Comparison of ENCODE assay signal across 30 cellular contexts in genomic region chr11:96086111-96086510, GRCh38.
"Had no signal": no experiment of that assay in that cellular context is flagged by ENCODE, and none has a peak within 500 bp of the region (broad histone marks: within the 10 kb centered on the region; RNA-seq: fewer than 3 reads in every experiment).

No MANE protein-coding gene starts in this region.

- H3K27ac ChIP-seq: Peyer's patch, SJSA1 had no signal

- DNase-seq: activated CD4-positive, alpha-beta memory T cell treated with anti-CD3 and anti-CD28 coated beads for 36 hours; activated CD4-positive, alpha-beta T cell treated with anti-CD3 and anti-CD28 coated beads, Interleukin-2, amount 10 ng/mL, durations not matched to agents 7 days and 5 days; activated effector memory CD4-positive, alpha-beta T cell treated with Interleukin-2 at 50 U/mL for 16 hours; activated naive CD8-positive, alpha-beta T cell treated with anti-CD3 and anti-CD28 coated beads, Interleukin-2, amount 50 U/mL, for 24 hours; anterior cingulate cortex; caudate nucleus; cerebellar nuclear complex; Kasumi-1; KG1; MG63; NCI-H1048; NCI-H1105 treated with DMSO at 0.1 percent for 48 hours; NCI-H1436; NCI-H1694; NCI-H2081 treated with DMSO at 0.1 percent for 48 hours; NCI-H2171; NCI-H510A; NCI-H526; NCI-H748 treated with DMSO at 0.1 percent for 48 hours; NK-92 treated with Interleukin-12 subunit alpha and Interleukin-12 subunit beta, amount 100 ng/mL, for 24 hours; PC-3; Peyer's patch; RPMI8226; SHP77 treated with DMSO at 0.1 percent for 48 hours; SK-N-SH had no signal

- ATAC-seq: PC-3 had no signal

- H3K36me3 ChIP-seq: MG63, Peyer's patch had no signal

- H3K27ac Mint-ChIP-seq: activated CD4-positive, alpha-beta memory T cell treated with anti-CD3 and anti-CD28 coated beads for 36 hours; activated CD4-positive, alpha-beta T cell treated with anti-CD3 and anti-CD28 coated beads, Interleukin-2, amount 10 ng/mL, durations not matched to agents 7 days and 5 days; activated naive CD8-positive, alpha-beta T cell; activated naive CD8-positive, alpha-beta T cell treated with anti-CD3 and anti-CD28 coated beads, Interleukin-2, amount 50 U/mL, for 24 hours; T-helper 1 cell treated with Interleukin-12 subunit alpha and Interleukin-12 subunit beta and Interleukin-4 antibody, amounts not matched to agents 30 μg/mL and 1 μg/mL, for 36 hours; T-helper 2 cell treated with Interferon-gamma antibody and Interleukin-4, amounts not matched to agents 5 μg/mL and 100 μg/mL, for 36 hours had no signal

- H3K27me3 ChIP-seq: MG63, Peyer's patch, SJSA1 had no signal

- H3K9me3 Mint-ChIP-seq: activated CD4-positive, alpha-beta memory T cell treated with anti-CD3 and anti-CD28 coated beads for 36 hours; activated naive CD8-positive, alpha-beta T cell treated with anti-CD3 and anti-CD28 coated beads, Interleukin-2, amount 50 U/mL, for 24 hours; brain; T-helper 1 cell treated with Interleukin-12 subunit alpha and Interleukin-12 subunit beta and Interleukin-4 antibody, amounts not matched to agents 30 μg/mL and 1 μg/mL, for 36 hours; T-helper 2 cell treated with Interferon-gamma antibody and Interleukin-4, amounts not matched to agents 5 μg/mL and 100 μg/mL, for 36 hours had no signal

- H3K36me3 Mint-ChIP-seq: brain had no signal

- H3K4me3 Mint-ChIP-seq: activated CD4-positive, alpha-beta T cell treated with anti-CD3 and anti-CD28 coated beads, Interleukin-2, amount 10 ng/mL, durations not matched to agents 7 days and 5 days; activated naive CD8-positive, alpha-beta T cell treated with anti-CD3 and anti-CD28 coated beads, Interleukin-2, amount 50 U/mL, for 24 hours; brain; T-helper 1 cell treated with Interleukin-12 subunit alpha and Interleukin-12 subunit beta and Interleukin-4 antibody, amounts not matched to agents 30 μg/mL and 1 μg/mL, for 36 hours; T-helper 2 cell treated with Interferon-gamma antibody and Interleukin-4, amounts not matched to agents 5 μg/mL and 100 μg/mL, for 36 hours had no signal

- H3K9me3 ChIP-seq: MG63, Peyer's patch, SJSA1, SK-N-SH had no signal

- H3K27me3 Mint-ChIP-seq: activated CD4-positive, alpha-beta memory T cell treated with anti-CD3 and anti-CD28 coated beads for 36 hours; activated CD4-positive, alpha-beta T cell treated with anti-CD3 and anti-CD28 coated beads, Interleukin-2, amount 10 ng/mL, durations not matched to agents 7 days and 5 days; activated naive CD8-positive, alpha-beta T cell; activated naive CD8-positive, alpha-beta T cell treated with anti-CD3 and anti-CD28 coated beads, Interleukin-2, amount 50 U/mL, for 24 hours had no signal

- H3K4me3 ChIP-seq: MG63, Peyer's patch, SJSA1 had no signal
